23 cellular contexts compared by ENCODE assay signal in genomic region chr17:1947229-1947742, GRCh38.
DNase-seq lines count a peak whose midpoint lies in the region; ATAC-seq, FAIRE-seq and TF ChIP-seq lines count a peak whose summit lies in the region.
"Had no signal": no experiment of that assay in that cellular context is flagged by ENCODE, and none has a peak within 500 bp of the region (broad histone marks: within the 10 kb centered on the region; RNA-seq: fewer than 3 reads in every experiment).

No MANE protein-coding gene starts in this region.

- H3K9me3 Mint-ChIP-seq in mesothelial cell of epicardium, result no peaks in the 10 kb centered on the region
- H3K9me3 Mint-ChIP-seq: activated CD4-positive, alpha-beta memory T cell treated with anti-CD3 and anti-CD28 coated beads for 36 hours; activated naive CD8-positive, alpha-beta T cell treated with anti-CD3 and anti-CD28 coated beads for 36 hours had no signal

- intact Hi-C loops in heart right ventricle (cut with DNase I), result no loop called here

- H3K27ac Mint-ChIP-seq in mesothelial cell of epicardium, result peak overlapping the region; percentile 25
- H3K27ac Mint-ChIP-seq: activated CD4-positive, alpha-beta memory T cell treated with anti-CD3 and anti-CD28 coated beads for 36 hours; activated naive CD8-positive, alpha-beta T cell treated with anti-CD3 and anti-CD28 coated beads for 36 hours had no signal

- DNase-seq in ELF-1 (ENCODE audit: low read depth, low spot score) (peak; percentile 57), SJCRH30 (peak; percentile 68 to 72), heart right ventricle (peak; percentile 69 to 75), mesothelial cell of epicardium (ENCODE audit: low spot score in 2 of 2, unreplicated experiment in 2 of 2) (no peak), kidney glomerular epithelial cell (lab: John Stamatoyannopoulos, UW) (no peak), NCI-H2081 (lab: John Stamatoyannopoulos, UW) (no peak), GM12891 (ENCODE audit: insufficient read length, low spot score) (no peak)
- DNase-seq: activated CD4-positive, alpha-beta memory T cell treated with anti-CD3 and anti-CD28 coated beads for 36 hours; activated naive CD8-positive, alpha-beta T cell treated with anti-CD3 and anti-CD28 coated beads for 36 hours; effector CD4-positive, alpha-beta T cell; head of caudate nucleus; KG1; MM.1S; NCI-H1436 treated with DMSO at 0.1 percent for 48 hours; NCI-H69; substantia nigra; uterus had no signal

- WGBS in heart right ventricle, 2 donors, result 43 to 60% methylated on average over 22 of the region's 22 CpGs

- ATAC-seq in heart right ventricle (peak; percentile 87 to 96 (median 92)), GM21576 (IDR thresholded peaks at IDR 0.05; ENCODE audit: unreplicated experiment) (no peak)
- ATAC-seq: A549; activated CD4-positive, CD25-positive, alpha-beta regulatory T cell treated with anti-CD3 and anti-CD28 coated beads, Interleukin-2, amount 50 U/mL, for 24 hours had no signal

- no peaks in the 10 kb centered on the region for H3K27me3 Mint-ChIP-seq in mesothelial cell of epicardium (ENCODE audit: low read depth)
- H3K27me3 Mint-ChIP-seq: activated CD4-positive, alpha-beta memory T cell treated with anti-CD3 and anti-CD28 coated beads for 36 hours; activated naive CD8-positive, alpha-beta T cell treated with anti-CD3 and anti-CD28 coated beads for 36 hours had no signal

- peak overlapping the region; percentile 34 for H3K27ac ChIP-seq in SJCRH30
- H3K27ac ChIP-seq in heart right ventricle, result peak overlapping the region; percentile 73 to 90 (median 82)
- H3K27ac ChIP-seq: A549, neutrophil, RWPE1, uterus had no signal

- H3K36me3 Mint-ChIP-seq in mesothelial cell of epicardium, result no peaks in the 10 kb centered on the region
- H3K36me3 Mint-ChIP-seq: activated CD4-positive, alpha-beta memory T cell treated with anti-CD3 and anti-CD28 coated beads for 36 hours; activated naive CD8-positive, alpha-beta T cell treated with anti-CD3 and anti-CD28 coated beads for 36 hours had no signal

- H3K4me1 Mint-ChIP-seq in mesothelial cell of epicardium, result peaks cover 17% of the 10 kb centered on the region
- H3K4me1 Mint-ChIP-seq: activated naive CD8-positive, alpha-beta T cell treated with anti-CD3 and anti-CD28 coated beads for 36 hours had no signal

- H3K4me1 ChIP-seq in SJCRH30 (peaks cover 10% of the 10 kb centered on the region; the same call in 1 of the 2 replicates), heart right ventricle (peaks cover 0 to 15% (median 4%) of the 10 kb centered on the region in 9 donors)
- H3K4me1 ChIP-seq: A549, uterus had no signal

- H3K4me3 Mint-ChIP-seq in mesothelial cell of epicardium, result no peak overlapping the region
- H3K4me3 Mint-ChIP-seq: activated CD4-positive, alpha-beta memory T cell treated with anti-CD3 and anti-CD28 coated beads for 36 hours; activated naive CD8-positive, alpha-beta T cell treated with anti-CD3 and anti-CD28 coated beads for 36 hours had no signal

- H3K36me3 ChIP-seq in SJCRH30 (no peaks in the 10 kb centered on the region), heart right ventricle (no peaks in the 10 kb centered on the region)
- H3K36me3 ChIP-seq: neutrophil, uterus had no signal

- H3K9me3 ChIP-seq in SJCRH30 (replicated peaks) (no peaks in the 10 kb centered on the region), heart right ventricle (no peaks in the 10 kb centered on the region)
- H3K9me3 ChIP-seq: A549, neutrophil, uterus had no signal

- TF ChIP-seq POLR2A in GM12891 (IDR thresholded peaks at IDR 0.05; ENCODE audit: low read depth, low read length), result no peak

- TF ChIP-seq CTCF in heart right ventricle (IDR thresholded peaks at IDR 0.05), result no peak
- no peak for TF ChIP-seq CTCF in mesothelial cell of epicardium (IDR thresholded peaks at IDR 0.05; ENCODE audit: unreplicated experiment)

- H3K27me3 ChIP-seq in SJCRH30, result no peaks in the 10 kb centered on the region
- H3K27me3 ChIP-seq in heart right ventricle, result no peaks in the 10 kb centered on the region
- H3K27me3 ChIP-seq: neutrophil, uterus had no signal

- FAIRE-seq in GM12891 (lab: Jason Lieb, UNC), result no peak
- FAIRE-seq: A549, G401.6 had no signal

- H3K4me3 ChIP-seq in SJCRH30 (peak overlapping the region; percentile 37), heart right ventricle (no peak overlapping the region)
- H3K4me3 ChIP-seq: A549, uterus had no signal

TF ChIP-seq in GM12891, 5 proteins besides CTCF, POLR2A, EP300 and RAD21:
- TF ChIP-seq POU2F2 (IDR thresholded peaks at IDR 0.05; ENCODE audit: low read depth, low read length), result no peak

Comparison
In these comparisons a context has a peak if more than half of its experiments do, and no peak if none do; other contexts are left out.
1. DNase-seq: peak in ELF-1 (single experiment), SJCRH30 (2 of 2) and heart right ventricle (2 of 2); none in mesothelial cell of epicardium (0 of 2), kidney glomerular epithelial cell (single experiment), NCI-H2081 (0 of 2) and GM12891 (single experiment).